In genomic region chr7:139648941-139649425, GRCh38 we compare ENCODE assay signal across 9 cellular contexts.
DNase-seq lines count a peak whose midpoint lies in the region; ATAC-seq and TF ChIP-seq lines count a peak whose summit lies in the region.
"Had no signal": no experiment of that assay in that cellular context is flagged by ENCODE, and none has a peak within 500 bp of the region (broad histone marks: within the 10 kb centered on the region; RNA-seq: fewer than 3 reads in every experiment).

No MANE protein-coding gene starts in this region.

- intact Hi-C loops in right lobe of liver (cut with DNase I), result no loop called here

- peaks cover 60% of the 10 kb centered on the region for H3K4me1 Mint-ChIP-seq in activated T-cell treated with anti-CD3 and anti-CD28 coated beads, Interleukin-2, amount 50 U/mL, for 24 hours (ENCODE audit: low read depth)

- DNase-seq in activated T-cell treated with anti-CD3 and anti-CD28 coated beads, Interleukin-2, amount 50 U/mL, for 24 hours, result no peak
- DNase-seq in activated T-cell treated with anti-CD3 and anti-CD28 coated beads for 4 hours (no peak), UCSD-AML1 (lab: John Stamatoyannopoulos, UW; ENCODE audit: unreplicated experiment) (peak; percentile 16), right lobe of liver (peak in 2 of 3 donors; percentile 56 to 61), SHP77 treated with DMSO at 0.1 percent for 48 hours (lab: John Stamatoyannopoulos, UW) (no peak), AG08396 (ENCODE audit: low spot score) (no peak), epidermal melanocyte (ENCODE audit: insufficient read length, low spot score) (no peak)
- DNase-seq: DND-41 had no signal

- peaks cover 0 to 75% (median 40%) of the 10 kb centered on the region in 4 donors for H3K4me1 ChIP-seq in right lobe of liver

- peak; percentile 48 for TF ChIP-seq POLR2A in right lobe of liver (IDR thresholded peaks at IDR 0.05)

- peaks cover 11% of the 10 kb centered on the region for H3K36me3 Mint-ChIP-seq in activated T-cell treated with anti-CD3 and anti-CD28 coated beads, Interleukin-2, amount 50 U/mL, for 24 hours (ENCODE audit: low read depth)

- ATAC-seq in HG02981 (IDR thresholded peaks at IDR 0.05; ENCODE audit: unreplicated experiment) (peak; percentile 88), right lobe of liver (peak; percentile 43 to 69 (median 64))

- WGBS in right lobe of liver (ENCODE audit: insufficient coverage, low coverage, low lambda C conversion rate, missing lambda C conversion rate), result 10% methylated on average over 14 of the region's 14 CpGs

- peak overlapping the region; percentile 64 to 79 (median 74) for H3K27ac ChIP-seq in right lobe of liver

- H3K9me3 Mint-ChIP-seq in activated T-cell treated with anti-CD3 and anti-CD28 coated beads, Interleukin-2, amount 50 U/mL, for 24 hours, result no peaks in the 10 kb centered on the region

- no peaks in the 10 kb centered on the region for H3K9me3 ChIP-seq in right lobe of liver

- TF ChIP-seq CTCF in right lobe of liver (IDR thresholded peaks at IDR 0.05), result no peak

- no peaks in the 10 kb centered on the region for H3K36me3 ChIP-seq in right lobe of liver

- H3K27me3 Mint-ChIP-seq in activated T-cell treated with anti-CD3 and anti-CD28 coated beads, Interleukin-2, amount 50 U/mL, for 24 hours, result no peaks in the 10 kb centered on the region

- peak overlapping the region; percentile 55 for H3K4me3 Mint-ChIP-seq in activated T-cell treated with anti-CD3 and anti-CD28 coated beads, Interleukin-2, amount 50 U/mL, for 24 hours

- H3K4me3 ChIP-seq in right lobe of liver, result no peak overlapping the region

- H3K27me3 ChIP-seq in right lobe of liver, result no peaks in the 10 kb centered on the region

- peak overlapping the region; percentile 90 for H3K27ac Mint-ChIP-seq in activated T-cell treated with anti-CD3 and anti-CD28 coated beads, Interleukin-2, amount 50 U/mL, for 24 hours

Comparison
In these comparisons a context has a peak if more than half of its experiments do, and no peak if none do; other contexts are left out.
1. DNase-seq: peak in UCSD-AML1 (single experiment) and right lobe of liver (2 of 3); none in activated T-cell treated with anti-CD3 and anti-CD28 coated beads, Interleukin-2, amount 50 U/mL, for 24 hours (single experiment), activated T-cell treated with anti-CD3 and anti-CD28 coated beads for 4 hours (single experiment), SHP77 treated with DMSO at 0.1 percent for 48 hours (single experiment), AG08396 (single experiment) and epidermal melanocyte (single experiment).